In genomic region chr1:174721246-174721645, GRCh38 we compare ENCODE assay signal across 11 cellular contexts.
"Had no signal": no experiment of that assay in that cellular context is flagged by ENCODE, and none has a peak within 500 bp of the region (broad histone marks: within the 10 kb centered on the region; RNA-seq: fewer than 3 reads in every experiment).

No MANE protein-coding gene starts in this region.

- H3K9me3 Mint-ChIP-seq: GM23338, H9, HFFc6 had no signal

- H3K4me1 ChIP-seq: HAP-1 had no signal

- H2AFZ ChIP-seq: GM23248, GM23338 had no signal

- H3K27ac ChIP-seq: GM23248 had no signal

- H3K4me3 Mint-ChIP-seq: GM23338, H9, HFFc6 had no signal

- H3K9ac ChIP-seq: GM23248 had no signal

- H3K9me3 ChIP-seq: HAP-1 had no signal

- H3K4me3 ChIP-seq: GM23248, GM23338, HAP-1 had no signal

- ATAC-seq: GM23338, HCT116 had no signal

- FAIRE-seq: H1, H54 had no signal

- H3K4me2 ChIP-seq: GM23338 had no signal

- DNase-seq: GM23248, GOT3, H7, H9, HCEC 1CT, HFFc6 had no signal

- H3K36me3 ChIP-seq: HAP-1 had no signal

- H3K27ac Mint-ChIP-seq: GM23338, H9, HFFc6 had no signal
